In genomic region chr19:2289714-2290435, GRCh38 we compare ENCODE assay signal across 8 cellular contexts. TPM values are rescaled to one million over a fixed set of nuclear protein-coding genes. Genes with fewer than 3 reads are reported as not detected.
A peak's percentile ranks its signal among the peaks of the same experiment; 100 is the strongest.
DNase-seq lines count a peak whose midpoint lies in the region; ATAC-seq lines count a peak whose summit lies in the region.

No MANE protein-coding gene starts in this region.

- no peak for DNase-seq in NT2/D1 (ENCODE audit: low read depth, low spot score)
- DNase-seq in left kidney (ENCODE audit: low read depth, low spot score) = peak; percentile 64
- DNase-seq in NCI-H2029 treated with DMSO at 0.1 percent for 48 hours (lab: John Stamatoyannopoulos, UW) = no peak

- peaks cover 87% of the 10 kb centered on the region for H3K27me3 ChIP-seq in NT2/D1 (ENCODE audit: insufficient read depth, insufficient read length)
- peaks cover 49% of the 10 kb centered on the region for H3K27me3 ChIP-seq in thymus (ENCODE audit: control insufficient read depth, insufficient read depth)

- H3K36me3 ChIP-seq in NT2/D1 (ENCODE audit: insufficient read depth, insufficient read length, low read length) = no peaks in the 10 kb centered on the region
- H3K36me3 ChIP-seq in thymus (ENCODE audit: control insufficient read depth, insufficient read depth) = no peaks in the 10 kb centered on the region

- H3K27ac Mint-ChIP-seq in activated naive CD4-positive, alpha-beta T cell treated with anti-CD3 and anti-CD28 coated beads, Interleukin-2, amount 50 U/mL, for 24 hours = peak overlapping the region; percentile 62

- H3K9me3 Mint-ChIP-seq in activated naive CD4-positive, alpha-beta T cell treated with anti-CD3 and anti-CD28 coated beads, Interleukin-2, amount 50 U/mL, for 24 hours = no peaks in the 10 kb centered on the region

- H3K9ac ChIP-seq in NT2/D1 (ENCODE audit: insufficient read length, low read depth) = peak overlapping the region; percentile 27

- H3K4me1 ChIP-seq in NT2/D1 (ENCODE audit: insufficient read depth, insufficient read length) = peaks cover 20% of the 10 kb centered on the region
- peaks cover 14% of the 10 kb centered on the region for H3K4me1 ChIP-seq in thymus (ENCODE audit: control insufficient read depth, insufficient read depth, low read length)

- H3K36me3 Mint-ChIP-seq in activated naive CD4-positive, alpha-beta T cell treated with anti-CD3 and anti-CD28 coated beads, Interleukin-2, amount 50 U/mL, for 24 hours = peaks cover 3% of the 10 kb centered on the region

- H3K4me3 Mint-ChIP-seq in activated naive CD4-positive, alpha-beta T cell treated with anti-CD3 and anti-CD28 coated beads, Interleukin-2, amount 50 U/mL, for 24 hours = peak overlapping the region; percentile 87

- H3K27ac ChIP-seq in thymus (ENCODE audit: low read depth) = peak overlapping the region; percentile 60

- no peaks in the 10 kb centered on the region for H3K27me3 Mint-ChIP-seq in activated naive CD4-positive, alpha-beta T cell treated with anti-CD3 and anti-CD28 coated beads, Interleukin-2, amount 50 U/mL, for 24 hours

- H3K9me3 ChIP-seq in NT2/D1 (ENCODE audit: insufficient read depth, low read length) = no peaks in the 10 kb centered on the region
- H3K9me3 ChIP-seq in thymus (ENCODE audit: control insufficient read depth) = no peaks in the 10 kb centered on the region

- H3K4me1 Mint-ChIP-seq in activated naive CD4-positive, alpha-beta T cell treated with anti-CD3 and anti-CD28 coated beads, Interleukin-2, amount 50 U/mL, for 24 hours = peaks cover 30% of the 10 kb centered on the region

- ATAC-seq in GM18861 (IDR thresholded peaks at IDR 0.05; ENCODE audit: unreplicated experiment) (peak; percentile 36), HG03280 (IDR thresholded peaks at IDR 0.05; ENCODE audit: unreplicated experiment) (no peak), GM19324 (IDR thresholded peaks at IDR 0.05; ENCODE audit: low FRiP score, unreplicated experiment) (no peak)

- peak overlapping the region; percentile 40 for H3K4me3 ChIP-seq in NT2/D1 (ENCODE audit: insufficient read length, low read depth)
- H3K4me3 ChIP-seq in thymus (ENCODE audit: low read length) = peak overlapping the region; percentile 43

- under 1% methylated on average over 72 of the region's 74 CpGs for WGBS in thymus

RNA-seq across cellular contexts. Expression of gene PEAK3, which starts 7.9 kb away (rescaled TPM):
- polyA plus RNA-seq in thymus = 0.34 TPM

RNA-seq across cellular contexts. Expression of gene LINGO3, which starts 18.1 kb away (rescaled TPM):
- polyA plus RNA-seq in thymus = 0.16 TPM

RNA-seq across cellular contexts. Expression of gene JSRP1, which starts 33.7 kb away (rescaled TPM):
- polyA plus RNA-seq in thymus = 1.3 TPM

RNA-seq across cellular contexts. Expression of gene LSM7, which starts 38.5 kb away (rescaled TPM):
- polyA plus RNA-seq in thymus = 243 TPM

RNA-seq across cellular contexts. Expression of gene SPPL2B, which starts 38.6 kb away (rescaled TPM):
- polyA plus RNA-seq in thymus = 125 TPM
